13 cellular contexts compared by ENCODE assay signal in the genomic region with DNA sequence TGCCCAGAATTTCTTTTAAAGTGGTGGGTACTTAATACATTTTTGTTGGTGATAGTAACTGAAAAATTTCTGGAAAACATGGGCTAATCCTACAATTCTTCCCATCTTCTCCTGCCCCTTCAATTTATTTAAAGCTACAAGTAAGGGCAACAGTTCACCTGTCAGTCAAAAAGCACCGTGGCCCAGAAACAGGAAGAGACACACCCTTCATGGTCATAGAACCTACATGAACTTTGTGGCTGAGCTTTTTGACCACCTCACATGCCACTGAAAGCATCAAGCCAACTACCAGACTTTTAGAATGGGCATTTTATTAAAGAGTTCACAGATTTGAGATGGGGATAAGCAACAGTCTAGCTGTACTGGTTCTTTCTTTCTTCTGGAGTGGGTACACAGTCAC.
"Had no signal": no experiment of that assay in that cellular context is flagged by ENCODE, and none has a peak within 500 bp of the region (broad histone marks: within the 10 kb centered on the region; RNA-seq: fewer than 3 reads in every experiment).

No MANE protein-coding gene starts in this region.

- H3K27me3 ChIP-seq: colonic mucosa had no signal

- H3K9me3 ChIP-seq: colonic mucosa had no signal

- H3K4me1 ChIP-seq: colonic mucosa had no signal

- FAIRE-seq: endometrium had no signal

- H3K4me3 ChIP-seq: colonic mucosa had no signal

- DNase-seq: activated CD4-positive, alpha-beta T cell treated with anti-CD3 and anti-CD28 coated beads, Interleukin-2, amount 50 U/mL, for 1 hour; activated naive CD4-positive, alpha-beta T cell; caudate nucleus; colonic mucosa; mesendoderm; natural killer cell; retina; stimulated activated CD4-positive, alpha-beta T cell treated with anti-CD3 and anti-CD28 coated beads, Interleukin-4, amount 100 ng/mL, for 1 hour; stimulated activated naive B cell treated with anti-CD40 and anti-IgM and Interleukin-4, amounts not matched to agents 10 μg/mL and 1 μg/mL and 100 μg/mL, for 72 hours; SW 1271; trophoblast cell had no signal

- ATAC-seq: esophagus mucosa, natural killer cell had no signal

- H3K27ac ChIP-seq: colonic mucosa had no signal

- H3K36me3 ChIP-seq: colonic mucosa had no signal
